Comparison of ENCODE assay signal across 10 cellular contexts in genomic region chr13:42776558-42776957, GRCh38. TPM values are rescaled to one million over a fixed set of nuclear protein-coding genes. Genes with fewer than 3 reads are reported as not detected.
"Had no signal": no experiment of that assay in that cellular context is flagged by ENCODE, and none has a peak within 500 bp of the region (broad histone marks: within the 10 kb centered on the region; RNA-seq: fewer than 3 reads in every experiment).

No MANE protein-coding gene starts in this region.

RNA-seq across cellular contexts. Expression of gene FAM216B, which starts 4.8 kb away (rescaled TPM):
- total RNA-seq: activated CD4-positive, alpha-beta memory T cell treated with anti-CD3 and anti-CD28 coated beads, Interleukin-2, amount 10 ng/mL, durations not matched to agents 7 days and 5 days; activated CD4-positive, alpha-beta T cell treated with anti-CD3 and anti-CD28 coated beads for 36 hours; activated CD8-positive, alpha-beta memory T cell treated with anti-CD3 and anti-CD28 coated beads for 36 hours; activated naive CD4-positive, alpha-beta T cell treated with anti-CD3 and anti-CD28 coated beads for 36 hours; activated T-helper 17 cell treated with anti-CD3 and anti-CD28 coated beads, Interleukin-2, amount 50 U/mL, for 72 hours; breast epithelium; LHCN-M2; M059J; SJSA1; T-helper 1 cell treated with Interleukin-12 subunit alpha and Interleukin-12 subunit beta and Interleukin-4 antibody, amounts not matched to agents 30 ng/mL and 1 ng/mL, for 36 hours had no signal
